ENCODE assay signal across 28 cellular contexts in genomic region chr5:174601937-174602336, GRCh38.
DNase-seq lines count a peak whose midpoint lies in the region; ATAC-seq, FAIRE-seq and TF ChIP-seq lines count a peak whose summit lies in the region.
"Had no signal": no experiment of that assay in that cellular context is flagged by ENCODE, and none has a peak within 500 bp of the region (broad histone marks: within the 10 kb centered on the region; RNA-seq: fewer than 3 reads in every experiment).

No MANE protein-coding gene starts in this region.

- no peaks in the 10 kb centered on the region for H3K4me1 Mint-ChIP-seq in CD4-positive, alpha-beta T cell (ENCODE audit: low read depth)
- H3K4me1 Mint-ChIP-seq: B cell; immature natural killer cell; stimulated activated naive B cell treated with anti-CD40 and anti-IgM and Interleukin-4, amounts not matched to agents 10 μg/mL and 1 μg/mL and 100 μg/mL, for 72 hours had no signal

- H3K4me3 Mint-ChIP-seq in CD4-positive, alpha-beta T cell, result no peak overlapping the region
- H3K4me3 Mint-ChIP-seq: activated CD4-positive, alpha-beta memory T cell treated with anti-CD3 and anti-CD28 coated beads for 36 hours; B cell; immature natural killer cell; neural progenitor cell; stimulated activated naive B cell treated with anti-CD40 and anti-IgM and Interleukin-4, amounts not matched to agents 10 μg/mL and 1 μg/mL and 100 μg/mL, for 72 hours had no signal

- H3K27me3 Mint-ChIP-seq in CD4-positive, alpha-beta T cell, result peaks cover 23% of the 10 kb centered on the region

- POLR2A ChIA-PET in CD4-positive, alpha-beta T cell (lab: Charles Lee), result no interaction called here

- CTCF ChIA-PET in CD4-positive, alpha-beta T cell (lab: Charles Lee), result no interaction called here

- DNase-seq in DMS53 (lab: John Stamatoyannopoulos, UW), result peak; percentile 55
- no peak for DNase-seq in DMS53 treated with DMSO at 0.1 percent for 48 hours (lab: John Stamatoyannopoulos, UW; ENCODE audit: unreplicated experiment)
- peak; percentile 76 for DNase-seq in bronchial epithelial cell (ENCODE audit: low read depth)
- DNase-seq in kidney epithelial cell (ENCODE audit: low read depth), result peak; percentile 65
- no peak for DNase-seq in right atrium auricular region (ENCODE audit: low spot score)
- no peak for DNase-seq in nucleus accumbens (lab: John Stamatoyannopoulos, UW)
- no peak for DNase-seq in CD4-positive, alpha-beta T cell
- DNase-seq: activated CD4-positive, alpha-beta memory T cell treated with anti-CD3 and anti-CD28 coated beads for 36 hours; activated CD4-positive, CD25-positive, alpha-beta regulatory T cell; activated gamma-delta T cell treated with Interleukin-2 at 50 U/mL for 16 hours; activated T-cell treated with anti-CD3 and anti-CD28 coated beads for 4 hours; heart right ventricle; immature natural killer cell; NCI-H2171; NCI-H524; Right ventricle myocardium superior; stimulated activated CD4-positive, alpha-beta T cell treated with anti-CD3 and anti-CD28 coated beads, Interleukin-1b, Interleukin-23, amount 100 ng/mL, for 48 hours; stimulated activated naive B cell treated with anti-CD40 and anti-IgM and Interleukin-4, amounts not matched to agents 10 μg/mL and 1 μg/mL and 100 μg/mL, for 72 hours had no signal

- peaks cover 0 to 4% of the 10 kb centered on the region in 2 donors for H3K9me3 ChIP-seq in right atrium auricular region
- H3K9me3 ChIP-seq in CD4-positive, alpha-beta T cell (ENCODE audit: control insufficient read depth, low read length), result no peaks in the 10 kb centered on the region
- H3K9me3 ChIP-seq: breast epithelium, thoracic aorta had no signal

- intact Hi-C loops in CD4-positive, alpha-beta T cell (cut with DNase I, micrococcal nuclease), result no loop called here

- ATAC-seq in HG03432 (IDR thresholded peaks at IDR 0.05; ENCODE audit: unreplicated experiment), result no peak
- no peak for ATAC-seq in CD4-positive, alpha-beta T cell (ENCODE audit: poor library complexity)
- ATAC-seq: heart right ventricle; K562; stimulated activated naive B cell treated with anti-CD40 and anti-IgM and Interleukin-4, amounts not matched to agents 10 μg/mL and 1 μg/mL and 100 μg/mL, for 72 hours had no signal

- no peak for TF ChIP-seq CTCF in bronchial epithelial cell (IDR thresholded peaks at IDR 0.05; ENCODE audit: insufficient read depth, low read length, severe bottlenecking)
- no peak for TF ChIP-seq CTCF in kidney epithelial cell (IDR thresholded peaks at IDR 0.05; ENCODE audit: insufficient read depth, low read length, poor library complexity, severe bottlenecking)
- no peak for TF ChIP-seq CTCF in right atrium auricular region (IDR thresholded peaks at IDR 0.05)
- TF ChIP-seq CTCF in CD4-positive, alpha-beta T cell (IDR thresholded peaks at IDR 0.05), result no peak

- no peaks in the 10 kb centered on the region for H3K9me3 Mint-ChIP-seq in CD4-positive, alpha-beta T cell
- H3K9me3 Mint-ChIP-seq: activated CD4-positive, alpha-beta memory T cell treated with anti-CD3 and anti-CD28 coated beads for 36 hours had no signal

- H3K27ac ChIP-seq in right atrium auricular region, result no peak overlapping the region
- H3K27ac ChIP-seq in CD4-positive, alpha-beta T cell (ENCODE audit: low read depth, low read length), result no peak overlapping the region
- H3K27ac ChIP-seq: 22Rv1, breast epithelium, coronary artery, heart right ventricle, neural progenitor cell, thoracic aorta had no signal

- no peak for FAIRE-seq in bronchial epithelial cell (lab: Jason Lieb, UNC)
- FAIRE-seq: K562 had no signal

- no peak overlapping the region for H3K4me3 ChIP-seq in bronchial epithelial cell (ENCODE audit: low read depth, low read length)
- no peak overlapping the region for H3K4me3 ChIP-seq in kidney epithelial cell (ENCODE audit: low read depth, low read length)
- no peak overlapping the region for H3K4me3 ChIP-seq in right atrium auricular region
- H3K4me3 ChIP-seq: breast epithelium, coronary artery, HAP-1, heart right ventricle, K562, neural progenitor cell, thoracic aorta had no signal

- H3K36me3 Mint-ChIP-seq in CD4-positive, alpha-beta T cell (ENCODE audit: low read depth), result no peaks in the 10 kb centered on the region
- H3K36me3 Mint-ChIP-seq: activated CD4-positive, alpha-beta memory T cell treated with anti-CD3 and anti-CD28 coated beads for 36 hours; immature natural killer cell; neural progenitor cell; stimulated activated naive B cell treated with anti-CD40 and anti-IgM and Interleukin-4, amounts not matched to agents 10 μg/mL and 1 μg/mL and 100 μg/mL, for 72 hours had no signal

- H3K4me1 ChIP-seq in right atrium auricular region, result no peaks in the 10 kb centered on the region
- H3K4me1 ChIP-seq: breast epithelium, heart right ventricle had no signal

- H3K27me3 ChIP-seq in bronchial epithelial cell (ENCODE audit: control insufficient read depth, insufficient read depth, low read length) (peaks cover 2% of the 10 kb centered on the region), kidney epithelial cell (ENCODE audit: control insufficient read depth, insufficient read depth, low read length) (no peaks in the 10 kb centered on the region), right atrium auricular region (no peaks in the 10 kb centered on the region)
- no peaks in the 10 kb centered on the region for H3K27me3 ChIP-seq in CD4-positive, alpha-beta T cell (ENCODE audit: control insufficient read depth, insufficient read depth, low read length)
- H3K27me3 ChIP-seq: breast epithelium, neural progenitor cell had no signal

- H3K36me3 ChIP-seq in bronchial epithelial cell (ENCODE audit: control insufficient read depth, insufficient read depth, low read length) (no peaks in the 10 kb centered on the region), kidney epithelial cell (ENCODE audit: control insufficient read depth, insufficient read depth, low read length) (no peaks in the 10 kb centered on the region), right atrium auricular region (no peaks in the 10 kb centered on the region)
- H3K36me3 ChIP-seq: breast epithelium, HAP-1, heart right ventricle, neural progenitor cell, thoracic aorta had no signal

- H3K27ac Mint-ChIP-seq in CD4-positive, alpha-beta T cell, result no peak overlapping the region
- H3K27ac Mint-ChIP-seq: activated CD4-positive, alpha-beta memory T cell treated with anti-CD3 and anti-CD28 coated beads for 36 hours; B cell; immature natural killer cell; neural progenitor cell; progenitor cell of endocrine pancreas; stimulated activated naive B cell treated with anti-CD40 and anti-IgM and Interleukin-4, amounts not matched to agents 10 μg/mL and 1 μg/mL and 100 μg/mL, for 72 hours had no signal

Comparison
In these comparisons a context has a peak if more than half of its experiments do, and no peak if none do; other contexts are left out.
1. DNase-seq: peak in DMS53 (single experiment), bronchial epithelial cell (single experiment) and kidney epithelial cell (single experiment); none in DMS53 treated with DMSO at 0.1 percent for 48 hours (single experiment), right atrium auricular region (single experiment), nucleus accumbens (0 of 56) and CD4-positive, alpha-beta T cell (0 of 10).